In the genomic region with DNA sequence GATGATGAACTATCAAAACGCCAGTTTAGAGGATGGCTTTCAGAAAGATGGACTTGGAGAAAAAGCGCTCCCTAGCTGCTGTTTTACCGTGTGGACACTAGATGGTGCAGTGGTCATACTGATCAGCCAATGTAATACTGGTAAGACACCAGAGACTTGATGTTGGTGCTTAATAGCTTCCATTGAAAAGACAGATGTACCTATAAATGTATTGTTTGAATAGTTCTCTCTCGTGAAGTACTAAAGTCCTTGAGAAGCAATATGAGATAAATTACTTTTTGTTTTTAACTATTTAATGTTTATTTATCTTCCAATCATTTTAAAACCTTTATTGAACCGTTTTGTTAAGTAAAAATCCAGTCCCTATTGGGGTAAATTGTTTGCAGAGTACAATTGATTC, we compare ENCODE assay signal across 1 cellular context.
TF ChIP-seq lines count a peak whose summit lies in the region.

No MANE protein-coding gene starts in this region.

TF ChIP-seq in H1, 55 proteins besides CTCF, POLR2A, EP300 and RAD21 (continued from another document):
- TF ChIP-seq, protein P1, sequence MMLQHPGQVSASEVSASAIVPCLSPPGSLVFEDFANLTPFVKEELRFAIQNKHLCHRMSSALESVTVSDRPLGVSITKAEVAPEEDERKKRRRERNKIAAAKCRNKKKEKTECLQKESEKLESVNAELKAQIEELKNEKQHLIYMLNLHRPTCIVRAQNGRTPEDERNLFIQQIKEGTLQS (IDR thresholded peaks at IDR 0.05; ENCODE audit: insufficient read depth, low read depth, low read length) = no peak
- TF ChIP-seq TAF1 (IDR thresholded peaks at IDR 0.05; ENCODE audit: low read depth, low read length) = no peak
- TF ChIP-seq SUZ12 (IDR thresholded peaks at IDR 0.05; ENCODE audit: low read length) = no peak
- no peak for TF ChIP-seq CTBP2 (IDR thresholded peaks at IDR 0.05; ENCODE audit: borderline replicate concordance, insufficient read depth, insufficient read length, low read length)
- no peak for TF ChIP-seq CBX5 (IDR thresholded peaks at IDR 0.05; ENCODE audit: low read depth, low read length)
